In genomic region chr12:109892748-109893147, GRCh38 we compare ENCODE assay signal across 10 cellular contexts.
DNase-seq lines count a peak whose midpoint lies in the region; ATAC-seq and TF ChIP-seq lines count a peak whose summit lies in the region.
"Had no signal": no experiment of that assay in that cellular context is flagged by ENCODE, and none has a peak within 500 bp of the region (broad histone marks: within the 10 kb centered on the region; RNA-seq: fewer than 3 reads in every experiment).

No MANE protein-coding gene starts in this region.

- no peaks in the 10 kb centered on the region for H3K36me3 Mint-ChIP-seq in activated naive CD8-positive, alpha-beta T cell treated with anti-CD3 and anti-CD28 coated beads, Interleukin-2, amount 50 U/mL, for 24 hours (ENCODE audit: low read depth)

- no peak overlapping the region for H3K4me3 Mint-ChIP-seq in activated naive CD8-positive, alpha-beta T cell treated with anti-CD3 and anti-CD28 coated beads, Interleukin-2, amount 50 U/mL, for 24 hours

- H3K27ac Mint-ChIP-seq in activated naive CD8-positive, alpha-beta T cell treated with anti-CD3 and anti-CD28 coated beads, Interleukin-2, amount 50 U/mL, for 24 hours: no peak overlapping the region

- peaks cover 38% of the 10 kb centered on the region for H3K4me1 Mint-ChIP-seq in activated naive CD8-positive, alpha-beta T cell treated with anti-CD3 and anti-CD28 coated beads, Interleukin-2, amount 50 U/mL, for 24 hours

- ATAC-seq in GM19395 (IDR thresholded peaks at IDR 0.05; ENCODE audit: unreplicated experiment): peak; percentile 70
- peak; percentile 51 for ATAC-seq in HG03097 (IDR thresholded peaks at IDR 0.05; ENCODE audit: low FRiP score, unreplicated experiment)
- ATAC-seq in activated naive CD8-positive, alpha-beta T cell treated with anti-CD3 and anti-CD28 coated beads, Interleukin-2, amount 50 U/mL, for 24 hours: peak; percentile 41
- ATAC-seq: Panc1 had no signal

- H3K27me3 Mint-ChIP-seq in activated naive CD8-positive, alpha-beta T cell treated with anti-CD3 and anti-CD28 coated beads, Interleukin-2, amount 50 U/mL, for 24 hours: no peaks in the 10 kb centered on the region

- H3K4me3 ChIP-seq in GM12864 (ENCODE audit: low read depth, low read length): no peak overlapping the region

- no peak for TF ChIP-seq CTCF in GM12864 (IDR thresholded peaks at IDR 0.05; ENCODE audit: low read depth, low read length, missing control alignments)

- DNase-seq in GM12864 (ENCODE audit: low read depth) (peak; percentile 78), DMS114 treated with DMSO at 0.1 percent for 48 hours (lab: John Stamatoyannopoulos, UW; ENCODE audit: unreplicated experiment) (no peak), HuH-7 (ENCODE audit: low spot score) (no peak), EL (no peak), NCI-H1048 (lab: John Stamatoyannopoulos, UW) (no peak)
- DNase-seq in activated naive CD8-positive, alpha-beta T cell treated with anti-CD3 and anti-CD28 coated beads, Interleukin-2, amount 50 U/mL, for 24 hours: no peak
- DNase-seq: NCI-H1092 treated with DMSO at 0.1 percent for 48 hours had no signal

- no peaks in the 10 kb centered on the region for H3K9me3 Mint-ChIP-seq in activated naive CD8-positive, alpha-beta T cell treated with anti-CD3 and anti-CD28 coated beads, Interleukin-2, amount 50 U/mL, for 24 hours
